8 cellular contexts compared by ENCODE assay signal in the genomic region with DNA sequence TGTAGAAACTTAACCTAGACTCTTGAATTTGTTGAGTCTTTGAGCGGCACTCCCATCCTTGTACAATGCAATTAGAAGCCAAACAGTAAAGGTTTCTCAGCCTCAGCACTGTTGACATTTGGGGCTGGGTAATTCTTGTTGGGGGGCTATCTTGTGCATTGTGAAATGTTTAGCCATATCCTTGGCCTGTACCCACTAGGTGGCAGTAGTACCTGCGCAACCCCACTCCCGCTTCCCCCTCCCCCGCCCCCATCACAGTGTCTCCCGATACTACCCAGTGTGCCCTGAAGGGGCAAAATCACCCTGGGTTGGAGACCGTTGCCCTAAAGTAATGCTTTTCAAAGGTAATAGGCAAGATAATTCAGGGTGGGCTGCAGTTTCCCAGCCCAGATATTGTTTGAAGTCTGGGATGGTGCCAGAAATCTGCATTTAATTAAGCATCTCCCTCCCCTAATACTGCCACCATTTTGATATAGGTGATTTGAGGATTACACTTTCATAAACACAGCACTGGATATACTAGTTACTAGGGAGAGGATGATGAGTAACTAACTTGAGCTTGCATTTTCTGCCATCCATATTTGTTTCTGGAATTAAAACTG. TPM values are rescaled to one million over a fixed set of nuclear protein-coding genes. Genes with fewer than 3 reads are reported as not detected.
A peak's percentile ranks its signal among the peaks of the same experiment; 100 is the strongest.
DNase-seq lines count a peak whose midpoint lies in the region; ATAC-seq and TF ChIP-seq lines count a peak whose summit lies in the region.

No MANE protein-coding gene starts in this region.

- peaks cover 26% of the 10 kb centered on the region for H3K36me3 Mint-ChIP-seq in T-helper 2 cell treated with Interferon-gamma antibody and Interleukin-4, amounts not matched to agents 5 μg/mL and 100 μg/mL, for 36 hours (ENCODE audit: low read depth)

- H3K27me3 ChIP-seq in GM06990 (replicated peaks; ENCODE audit: control insufficient read depth, insufficient read depth, low read length) (no peaks in the 10 kb centered on the region), adrenal gland (no peaks in the 10 kb centered on the region), hepatocyte (no peaks in the 10 kb centered on the region), spleen (replicated peaks in 1 of 7) (no peaks in the 10 kb centered on the region)

- H3K36me3 ChIP-seq in GM06990 (ENCODE audit: control insufficient read depth, insufficient read depth, low read length) (peaks cover 4% of the 10 kb centered on the region), adrenal gland (replicated peaks in 1 of 2) (peaks cover 0 to 44% of the 10 kb centered on the region in 2 donors), hepatocyte (replicated peaks; ENCODE audit: insufficient read depth, low read depth) (no peaks in the 10 kb centered on the region), spleen (peaks cover 3 to 59% (median 37%) of the 10 kb centered on the region in 6 donors)

- H3K4me3 ChIP-seq in GM06990 (replicated peaks; ENCODE audit: low read depth, low read length), result peak overlapping the region; percentile 95
- H3K4me3 ChIP-seq in adrenal gland, result no peak overlapping the region
- H3K4me3 ChIP-seq in hepatocyte, result no peak overlapping the region
- peak overlapping the region in 1 of 8 donors; percentile 91 for H3K4me3 ChIP-seq in spleen

- no peak overlapping the region for H2AFZ ChIP-seq in hepatocyte

- H4K20me1 ChIP-seq in hepatocyte (ENCODE audit: insufficient read depth, poor library complexity, severe bottlenecking), result peaks cover 25% of the 10 kb centered on the region

- peak overlapping the region; percentile 20 for H3K27ac Mint-ChIP-seq in T-helper 2 cell treated with Interferon-gamma antibody and Interleukin-4, amounts not matched to agents 5 μg/mL and 100 μg/mL, for 36 hours

- H3K27ac ChIP-seq in adrenal gland (no peak overlapping the region), hepatocyte (no peak overlapping the region), spleen (peak overlapping the region in 3 of 8 donors; percentile 27 to 51 (median 33))

- ATAC-seq in GM19397 (IDR thresholded peaks at IDR 0.05; ENCODE audit: unreplicated experiment), result no peak
- no peak for ATAC-seq in HG03521 (IDR thresholded peaks at IDR 0.05; ENCODE audit: unreplicated experiment)

- H3K27me3 Mint-ChIP-seq in T-helper 2 cell treated with Interferon-gamma antibody and Interleukin-4, amounts not matched to agents 5 μg/mL and 100 μg/mL, for 36 hours (ENCODE audit: low read depth), result no peaks in the 10 kb centered on the region

- peak overlapping the region; percentile 83 for H3K4me2 ChIP-seq in hepatocyte

- peak; percentile 64 for DNase-seq in GM06990 (ENCODE audit: extremely low read depth, insufficient read length)
- peak; percentile 21 for DNase-seq in NCI-H1092 (lab: John Stamatoyannopoulos, UW)
- peak; percentile 54 for DNase-seq in T-helper 2 cell treated with Interferon-gamma antibody and Interleukin-4, amounts not matched to agents 5 μg/mL and 100 μg/mL, for 36 hours (ENCODE audit: low spot score)
- DNase-seq in adrenal gland, result peak; percentile 48 to 74 (median 65)
- peak; percentile 86 for DNase-seq in hepatocyte (ENCODE audit: low spot score)
- DNase-seq in spleen, result peak; percentile 77

- H3K9me3 ChIP-seq in adrenal gland (replicated peaks in 1 of 3), result no peaks in the 10 kb centered on the region
- H3K9me3 ChIP-seq in hepatocyte (ENCODE audit: low read depth), result no peaks in the 10 kb centered on the region
- no peaks in the 10 kb centered on the region for H3K9me3 ChIP-seq in spleen

- peak overlapping the region; percentile 54 for H3K4me3 Mint-ChIP-seq in T-helper 2 cell treated with Interferon-gamma antibody and Interleukin-4, amounts not matched to agents 5 μg/mL and 100 μg/mL, for 36 hours

- H3K4me1 Mint-ChIP-seq in T-helper 2 cell treated with Interferon-gamma antibody and Interleukin-4, amounts not matched to agents 5 μg/mL and 100 μg/mL, for 36 hours (ENCODE audit: low read depth), result peaks cover 21% of the 10 kb centered on the region

- H3K79me2 ChIP-seq in hepatocyte, result peaks cover 57% of the 10 kb centered on the region

- no peaks in the 10 kb centered on the region for H3K9me2 ChIP-seq in hepatocyte (replicated peaks; ENCODE audit: insufficient read depth)

- intact Hi-C loops in adrenal gland (cut with DNase I) (no loop called here), spleen (cut with DNase I; ENCODE audit: low total_unique reads) (loop anchor here (10.0 kb wide), 1 partner anchor 115 kb away; the partner anchor contains the start of gene PLA2G1B)

- WGBS in adrenal gland, 4 donors, result 14 to 31% (median 16%) methylated on average over 5 to 6 of the region's 6 CpGs
- WGBS in hepatocyte (ENCODE audit: low lambda C conversion rate, missing lambda C conversion rate), result 35% methylated on average over 6 of the region's 6 CpGs
- 11 to 15% (median 12%) methylated on average over 6 of the region's 6 CpGs for WGBS in spleen, 5 donors

- peaks cover 13 to 20% of the 10 kb centered on the region in 2 donors for H3K4me1 ChIP-seq in adrenal gland (replicated peaks in 1 of 2)
- H3K4me1 ChIP-seq in hepatocyte (ENCODE audit: insufficient read depth), result peaks cover 17% of the 10 kb centered on the region
- peaks cover 20 to 60% (median 27%) of the 10 kb centered on the region in 6 donors for H3K4me1 ChIP-seq in spleen

- no peaks in the 10 kb centered on the region for H3K9me3 Mint-ChIP-seq in T-helper 2 cell treated with Interferon-gamma antibody and Interleukin-4, amounts not matched to agents 5 μg/mL and 100 μg/mL, for 36 hours

- peak; percentile 84 for TF ChIP-seq CTCF in GM06990 (IDR thresholded peaks at IDR 0.05; ENCODE audit: insufficient read depth, low read length, poor library complexity, severe bottlenecking)
- peak; percentile 26 to 53 (median 47) for TF ChIP-seq CTCF in adrenal gland (IDR thresholded peaks at IDR 0.05)
- peak; percentile 66 for TF ChIP-seq CTCF in hepatocyte (IDR thresholded peaks at IDR 0.05; ENCODE audit: poor library complexity)
- TF ChIP-seq CTCF in spleen (IDR thresholded peaks at IDR 0.05 in 8 of 11, conservative IDR thresholded peaks at IDR 0.05 in 3 of 11), result peak in 10 of 11 experiments; percentile 34 to 84 (median 58)

- TF ChIP-seq POLR2A in adrenal gland (IDR thresholded peaks at IDR 0.05) (no peak), spleen (IDR thresholded peaks at IDR 0.05) (no peak)

RNA-seq across cellular contexts. Expression of gene COX6A1, which starts 1.8 kb away (rescaled TPM):
- total RNA-seq in adrenal gland (1,000 to 10,000 TPM in 1 of 8 donors, 100 to 1,000 TPM in 7; 378 to 1,017 (median 587) TPM), hepatocyte (522 and 581 TPM in 2 replicates), spleen (100 to 1,000 TPM; 182 to 427 (median 190) TPM)
- polyA plus RNA-seq in adrenal gland (1,000 to 10,000 TPM in 1 of 3 donors, 100 to 1,000 TPM in 2; 504 to 1,577 (median 661) TPM), hepatocyte (964 and 1,059 TPM in 2 replicates), spleen (100 to 1,000 TPM; 382 to 551 (median 480) TPM)

RNA-seq across cellular contexts. Expression of gene TRIAP1, which starts 6.4 kb away (rescaled TPM):
- total RNA-seq in adrenal gland, result 10 to 100 TPM in 7 of 8 donors, 1 to 10 TPM in 1; 8.2 to 28.8 (median 19.7) TPM
- 10 to 100 TPM; 19.2 to 35.6 (median 19.9) TPM for polyA plus RNA-seq in adrenal gland
- total RNA-seq in hepatocyte, result 43.6 and 43.8 TPM in 2 replicates
- 42.7 and 53.9 TPM in 2 replicates for polyA plus RNA-seq in hepatocyte
- total RNA-seq in spleen, result 10 to 100 TPM; 10.2 to 15.9 (median 12.9) TPM
- polyA plus RNA-seq in spleen, result 10 to 100 TPM; 31.0 to 35.9 (median 34.1) TPM

RNA-seq across cellular contexts. Expression of gene GATC, which starts 6.5 kb away (rescaled TPM):
- total RNA-seq in adrenal gland (10 to 100 TPM; 21.9 to 43.6 (median 31.5) TPM), hepatocyte (35.0 and 36.2 TPM in 2 replicates), spleen (10 to 100 TPM; 16.1 to 26.0 (median 23.3) TPM)
- polyA plus RNA-seq in adrenal gland (10 to 100 TPM in 1 of 3 donors, 1 to 10 TPM in 2; 9.0 to 29.8 (median 9.3) TPM), hepatocyte (19.0 and 26.0 TPM in 2 replicates), spleen (10 to 100 TPM in 1 of 3 donors, 1 to 10 TPM in 2; 7.0 to 12.4 (median 8.9) TPM)

RNA-seq across cellular contexts. Expression of gene SRSF9, which starts 29.8 kb away (rescaled TPM):
- total RNA-seq in adrenal gland, result 100 to 1,000 TPM in 5 of 8 donors, 10 to 100 TPM in 3; 55.5 to 195 (median 140) TPM
- 100 to 1,000 TPM in 1 of 3 donors, 10 to 100 TPM in 2; 62.5 to 123 (median 75.4) TPM for polyA plus RNA-seq in adrenal gland
- total RNA-seq in hepatocyte, result 157 and 166 TPM in 2 replicates
- polyA plus RNA-seq in hepatocyte, result 263 and 312 TPM in 2 replicates
- 100 to 1,000 TPM; 107 to 166 (median 142) TPM for total RNA-seq in spleen
- polyA plus RNA-seq in spleen, result 100 to 1,000 TPM; 119 to 160 (median 143) TPM

RNA-seq across cellular contexts. Expression of gene DYNLL1, which starts 56.2 kb away (rescaled TPM):
- total RNA-seq in adrenal gland (100 to 1,000 TPM; 168 to 463 (median 296) TPM), hepatocyte (383 and 418 TPM in 2 replicates), spleen (100 to 1,000 TPM in 6 of 7 donors, 10 to 100 TPM in 1; 84.1 to 220 (median 152) TPM)
- polyA plus RNA-seq in adrenal gland (100 to 1,000 TPM; 301 to 378 (median 335) TPM), hepatocyte (630 and 641 TPM in 2 replicates), spleen (100 to 1,000 TPM; 164 to 338 (median 313) TPM)

Comparison
In these comparisons a context has a peak if more than half of its experiments do, and no peak if none do; other contexts are left out.
1. DNase-seq: peak in every context shown above with its lines; median percentile 86 in hepatocyte; 77 in spleen; 65 in adrenal gland; 64 in GM06990; 54 in T-helper 2 cell treated with Interferon-gamma antibody and Interleukin-4, amounts not matched to agents 5 μg/mL and 100 μg/mL, for 36 hours; 21 in NCI-H1092.